9 cellular contexts compared by ENCODE assay signal in genomic region chr7:17130281-17131059, GRCh38.
DNase-seq lines count a peak whose midpoint lies in the region; ATAC-seq, FAIRE-seq and TF ChIP-seq lines count a peak whose summit lies in the region.
"Had no signal": no experiment of that assay in that cellular context is flagged by ENCODE, and none has a peak within 500 bp of the region (broad histone marks: within the 10 kb centered on the region; RNA-seq: fewer than 3 reads in every experiment).

No MANE protein-coding gene starts in this region.

- H3K4me3 ChIP-seq in Loucy (ENCODE audit: low read length, poor library complexity, severe bottlenecking) (no peak overlapping the region), epithelial cell of proximal tubule (ENCODE audit: low read depth, low read length) (no peak overlapping the region), vagina (peak overlapping the region in 1 of 2 donors; percentile 8)

- H3K4me1 ChIP-seq in Loucy (ENCODE audit: insufficient read depth, low read length, poor library complexity, severe bottlenecking) = peaks cover 22% of the 10 kb centered on the region
- no peaks in the 10 kb centered on the region for H3K4me1 ChIP-seq in vagina

- H3K36me3 ChIP-seq in Loucy (ENCODE audit: insufficient read depth, low read length) (no peaks in the 10 kb centered on the region), vagina (no peaks in the 10 kb centered on the region)

- peaks cover 18 to 36% of the 10 kb centered on the region in 2 donors for H3K4me1 Mint-ChIP-seq in natural killer cell treated with Interleukin-12 subunit alpha and Interleukin-12 subunit beta and Interleukin-15 and Interleukin-18, amount 100 ng/mL, for 72 hours (ENCODE audit: low read depth in 2 of 2)

- peak overlapping the region; percentile 16 for H3K4me3 Mint-ChIP-seq in natural killer cell treated with Interleukin-12 subunit alpha and Interleukin-12 subunit beta and Interleukin-15 and Interleukin-18, amount 100 ng/mL, for 72 hours

- H3K36me3 Mint-ChIP-seq in natural killer cell treated with Interleukin-12 subunit alpha and Interleukin-12 subunit beta and Interleukin-15 and Interleukin-18, amount 100 ng/mL, for 72 hours = no peaks in the 10 kb centered on the region

- H3K27me3 ChIP-seq in Loucy (ENCODE audit: insufficient read depth, low read length, poor library complexity, severe bottlenecking) (no peaks in the 10 kb centered on the region), vagina (no peaks in the 10 kb centered on the region)

- no peaks in the 10 kb centered on the region for H3K27me3 Mint-ChIP-seq in natural killer cell treated with Interleukin-12 subunit alpha and Interleukin-12 subunit beta and Interleukin-15 and Interleukin-18, amount 100 ng/mL, for 72 hours

- H3K4me2 ChIP-seq in Loucy (ENCODE audit: low read depth, low read length, poor library complexity, severe bottlenecking) = peak overlapping the region; percentile 17

- no peak overlapping the region for H3K27ac ChIP-seq in vagina

- DNase-seq in DMS53 (lab: John Stamatoyannopoulos, UW) = peak; percentile 95
- peak; percentile 75 for DNase-seq in epithelial cell of proximal tubule (ENCODE audit: low read depth)
- DNase-seq in natural killer cell treated with Interleukin-12 subunit alpha and Interleukin-12 subunit beta and Interleukin-15 and Interleukin-18, amount 100 ng/mL, for 72 hours (ENCODE audit: low spot score) = no peak
- DNase-seq in frontal cortex (ENCODE audit: low spot score in 2 of 2) = no peak
- no peak for DNase-seq in 8988T
- DNase-seq in vagina (ENCODE audit: extremely low spot score in 2 of 2) = no peak
- DNase-seq: NCI-H524 treated with DMSO at 0.1 percent for 48 hours had no signal

- FAIRE-seq in frontal cortex (lab: Jason Lieb, UNC) = no peak

- no peaks in the 10 kb centered on the region for H3F3A ChIP-seq in Loucy (ENCODE audit: low read depth)

- no peak for TF ChIP-seq POLR2A in vagina (IDR thresholded peaks at IDR 0.05)

- H3K9me2 ChIP-seq in Loucy (replicated peaks; ENCODE audit: low read depth, low read length) = no peaks in the 10 kb centered on the region

- intact Hi-C loops in vagina (cut with DNase I) = no loop called here

- H3K9me3 ChIP-seq in Loucy (ENCODE audit: insufficient read depth, low read depth, low read length) (no peaks in the 10 kb centered on the region), vagina (no peaks in the 10 kb centered on the region)

- TF ChIP-seq CTCF in Loucy (conservative IDR thresholded peaks at IDR 0.05; ENCODE audit: low read length) = no peak
- TF ChIP-seq CTCF in epithelial cell of proximal tubule (conservative IDR thresholded peaks at IDR 0.05; ENCODE audit: low read depth, low read length) = no peak
- TF ChIP-seq CTCF in vagina (IDR thresholded peaks at IDR 0.05) = no peak

- H4K20me1 ChIP-seq in Loucy (ENCODE audit: insufficient read depth, low read length, poor library complexity, severe bottlenecking) = no peaks in the 10 kb centered on the region

- no peak for ATAC-seq in natural killer cell treated with Interleukin-12 subunit alpha and Interleukin-12 subunit beta and Interleukin-15 and Interleukin-18, amount 100 ng/mL, for 72 hours
- no peak for ATAC-seq in GM21367 (IDR thresholded peaks at IDR 0.05; ENCODE audit: unreplicated experiment)

- H3K9ac ChIP-seq in Loucy (ENCODE audit: low read depth, low read length, poor library complexity, severe bottlenecking) = no peak overlapping the region

- no peaks in the 10 kb centered on the region for H3K9me3 Mint-ChIP-seq in natural killer cell treated with Interleukin-12 subunit alpha and Interleukin-12 subunit beta and Interleukin-15 and Interleukin-18, amount 100 ng/mL, for 72 hours

- H3K79me2 ChIP-seq in Loucy (ENCODE audit: insufficient read depth, low read length) = no peaks in the 10 kb centered on the region

- peak overlapping the region in 1 of 2 donors; percentile 30 for H3K27ac Mint-ChIP-seq in natural killer cell treated with Interleukin-12 subunit alpha and Interleukin-12 subunit beta and Interleukin-15 and Interleukin-18, amount 100 ng/mL, for 72 hours

- H2AFZ ChIP-seq in Loucy (ENCODE audit: low read length) = peak overlapping the region; percentile 56

Comparison
In these comparisons a context has a peak if more than half of its experiments do, and no peak if none do; other contexts are left out.
1. DNase-seq: peak in DMS53 (single experiment) and epithelial cell of proximal tubule (single experiment); none in natural killer cell treated with Interleukin-12 subunit alpha and Interleukin-12 subunit beta and Interleukin-15 and Interleukin-18, amount 100 ng/mL, for 72 hours (single experiment), frontal cortex (0 of 2), 8988T (single experiment) and vagina (0 of 2).